In the genomic region with DNA sequence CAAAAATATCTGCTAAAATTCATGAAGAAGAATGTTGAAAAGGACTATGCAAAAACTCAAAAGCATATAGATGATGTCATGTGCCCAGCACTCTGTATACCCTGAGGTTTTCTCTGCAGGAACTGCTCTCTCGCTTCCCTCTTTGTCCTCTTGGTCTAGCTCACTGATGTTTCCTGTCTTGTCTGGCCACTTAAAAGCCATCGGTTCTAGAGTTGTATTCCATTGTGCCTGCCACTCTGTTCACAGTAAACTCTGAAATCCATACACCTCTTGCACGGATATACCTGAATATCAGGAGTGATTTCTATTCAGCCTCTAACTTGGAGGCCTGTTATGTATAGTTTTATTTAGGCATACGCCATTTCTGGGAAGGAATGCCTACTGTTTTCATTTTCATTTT, we compare ENCODE assay signal across 10 cellular contexts.
DNase-seq lines count a peak whose midpoint lies in the region; ATAC-seq, FAIRE-seq and TF ChIP-seq lines count a peak whose summit lies in the region.
"Had no signal": no experiment of that assay in that cellular context is flagged by ENCODE, and none has a peak within 500 bp of the region (broad histone marks: within the 10 kb centered on the region; RNA-seq: fewer than 3 reads in every experiment).

No MANE protein-coding gene starts in this region.

- no peak overlapping the region for H3K4me3 Mint-ChIP-seq in activated naive CD8-positive, alpha-beta T cell treated with anti-CD3 and anti-CD28 coated beads for 36 hours

- H3K9me3 Mint-ChIP-seq in activated naive CD8-positive, alpha-beta T cell treated with anti-CD3 and anti-CD28 coated beads for 36 hours = peaks cover 9% of the 10 kb centered on the region

- no peaks in the 10 kb centered on the region for H3K36me3 Mint-ChIP-seq in activated naive CD8-positive, alpha-beta T cell treated with anti-CD3 and anti-CD28 coated beads for 36 hours

- H3K27ac Mint-ChIP-seq in activated naive CD8-positive, alpha-beta T cell treated with anti-CD3 and anti-CD28 coated beads for 36 hours = no peak overlapping the region

- DNase-seq in GM12891 (ENCODE audit: insufficient read length, low spot score) (no peak), NCI-H1436 (lab: John Stamatoyannopoulos, UW) (no peak), NCI-H226 (no peak), NCI-H2171 (lab: John Stamatoyannopoulos, UW) (no peak)
- no peak for DNase-seq in activated naive CD8-positive, alpha-beta T cell treated with anti-CD3 and anti-CD28 coated beads for 36 hours
- DNase-seq: head of caudate nucleus, NCI-H774 had no signal

- TF ChIP-seq POLR2A in GM12891 (IDR thresholded peaks at IDR 0.05; ENCODE audit: low read depth, low read length) = no peak

- ATAC-seq in GM19324 (IDR thresholded peaks at IDR 0.05; ENCODE audit: low FRiP score, unreplicated experiment) (peak; percentile 91), HG02798 (IDR thresholded peaks at IDR 0.05; ENCODE audit: poor library complexity, unreplicated experiment) (peak; percentile 86), HG03571 (IDR thresholded peaks at IDR 0.05; ENCODE audit: unreplicated experiment) (peak; percentile 80)

- no peak for FAIRE-seq in GM12891 (lab: Jason Lieb, UNC)

- H3K4me1 Mint-ChIP-seq in activated naive CD8-positive, alpha-beta T cell treated with anti-CD3 and anti-CD28 coated beads for 36 hours = no peaks in the 10 kb centered on the region

- no peaks in the 10 kb centered on the region for H3K27me3 Mint-ChIP-seq in activated naive CD8-positive, alpha-beta T cell treated with anti-CD3 and anti-CD28 coated beads for 36 hours

TF ChIP-seq in GM12891, 5 proteins besides CTCF, POLR2A, EP300 and RAD21:
- TF ChIP-seq POU2F2 (IDR thresholded peaks at IDR 0.05; ENCODE audit: low read depth, low read length) = no peak
- TF ChIP-seq SPI1 (IDR thresholded peaks at IDR 0.05; ENCODE audit: low read depth, low read length) = peak; percentile 84
